Comparison of ENCODE assay signal across 8 cellular contexts in the genomic region with DNA sequence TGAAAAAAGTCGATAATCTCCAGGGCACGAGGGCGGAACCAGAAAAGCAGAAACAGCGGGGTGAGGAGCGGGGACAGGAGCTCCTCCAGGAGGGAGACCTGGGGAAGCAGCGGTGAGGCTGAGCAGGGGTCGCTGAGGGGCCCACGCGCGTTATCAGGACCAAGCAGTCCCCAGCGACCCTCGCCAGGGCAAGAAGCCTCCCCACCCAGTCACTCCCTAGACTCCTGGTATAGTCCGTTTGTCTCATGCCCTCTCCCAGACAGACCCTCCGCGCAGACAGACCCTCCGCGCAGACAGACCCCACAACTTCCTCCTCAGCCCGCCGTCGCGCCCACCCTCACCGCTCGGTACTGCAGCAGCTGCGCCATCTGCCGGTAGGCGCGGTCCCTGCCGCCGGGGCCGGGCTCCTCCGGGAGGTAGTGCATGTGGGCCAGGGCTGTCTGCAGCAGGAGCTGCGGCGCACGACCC. TPM values are rescaled to one million over a fixed set of nuclear protein-coding genes. Genes with fewer than 3 reads are reported as not detected.
DNase-seq lines count a peak whose midpoint lies in the region; ATAC-seq and TF ChIP-seq lines count a peak whose summit lies in the region.

No MANE protein-coding gene starts in this region.

- ATAC-seq in HG03139 (IDR thresholded peaks at IDR 0.05; ENCODE audit: unreplicated experiment) (peak; percentile 63), gastroesophageal sphincter (peak; percentile 72)

- intact Hi-C loops in ovary (cut with DNase I) = loop anchor here in 3 of 4 donors (5.0 to 10.0 kb wide), 2 partner anchors 56 to 97 kb away; no protein-coding TSS in a partner anchor

- TF ChIP-seq CTCF in Peyer's patch (IDR thresholded peaks at IDR 0.05) (peak; percentile 62 to 94 (median 86)), gastroesophageal sphincter (IDR thresholded peaks at IDR 0.05) (peak in 3 of 4 experiments; percentile 76 to 92 (median 81)), ovary (IDR thresholded peaks at IDR 0.05) (peak; percentile 61 to 83 (median 79)), tibial nerve (IDR thresholded peaks at IDR 0.05) (peak; percentile 89 to 94 (median 90))

- H3K27ac ChIP-seq in Peyer's patch = peak overlapping the region in 1 of 4 donors; percentile 3
- no peak overlapping the region for H3K27ac ChIP-seq in gastroesophageal sphincter
- no peak overlapping the region for H3K27ac ChIP-seq in ovary
- no peak overlapping the region for H3K27ac ChIP-seq in tibial nerve

- H3K27me3 ChIP-seq in Peyer's patch = no peaks in the 10 kb centered on the region
- H3K27me3 ChIP-seq in gastroesophageal sphincter = peaks cover 88% of the 10 kb centered on the region
- H3K27me3 ChIP-seq in ovary = no peaks in the 10 kb centered on the region
- H3K27me3 ChIP-seq in tibial nerve = peaks cover 2 to 81% of the 10 kb centered on the region in 2 donors

- H3K9me3 ChIP-seq in Peyer's patch (no peaks in the 10 kb centered on the region), gastroesophageal sphincter (no peaks in the 10 kb centered on the region), ovary (no peaks in the 10 kb centered on the region), tibial nerve (no peaks in the 10 kb centered on the region)

- H3K4me1 ChIP-seq in Peyer's patch (peaks cover 6 to 32% (median 17%) of the 10 kb centered on the region in 4 donors), gastroesophageal sphincter (peaks cover 0 to 36% (median 28%) of the 10 kb centered on the region in 3 donors), ovary (ENCODE audit: insufficient read depth) (peaks cover 6% of the 10 kb centered on the region), tibial nerve (peaks cover 0 to 31% (median 22%) of the 10 kb centered on the region in 4 donors)

- H3K4me3 ChIP-seq in Peyer's patch = peak overlapping the region in 3 of 4 donors; percentile 36 to 43 (median 41)
- H3K4me3 ChIP-seq in gastroesophageal sphincter = peak overlapping the region in 1 of 2 donors; percentile 38
- no peak overlapping the region for H3K4me3 ChIP-seq in ovary
- H3K4me3 ChIP-seq in tibial nerve = peak overlapping the region in 2 of 4 donors; percentile 21 to 34

- H3K36me3 ChIP-seq in Peyer's patch (no peaks in the 10 kb centered on the region), gastroesophageal sphincter (no peaks in the 10 kb centered on the region), ovary (no peaks in the 10 kb centered on the region), tibial nerve (no peaks in the 10 kb centered on the region)

- 3 to 20% methylated on average over 1 to 17 of the region's 34 CpGs for WGBS in gastroesophageal sphincter (ENCODE audit: low coverage in 1 of 2), 2 donors
- WGBS in ovary, 3 donors = 3 to 4% (median 4%) methylated on average over 34 of the region's 34 CpGs
- WGBS in tibial nerve, 2 donors = 4 to 6% methylated on average over 22 to 34 of the region's 34 CpGs

- peak; percentile 25 for DNase-seq in NCI-H2029 (lab: John Stamatoyannopoulos, UW)
- DNase-seq in NCI-H2029 treated with DMSO at 0.1 percent for 48 hours (lab: John Stamatoyannopoulos, UW) = no peak
- peak; percentile 75 to 89 (median 81) for DNase-seq in Peyer's patch
- peak; percentile 67 for DNase-seq in activated effector memory CD4-positive, alpha-beta T cell treated with Interleukin-2 at 50 U/mL for 16 hours
- peak; percentile 50 to 83 (median 76) for DNase-seq in ovary
- DNase-seq in tibial nerve (ENCODE audit: low spot score in 2 of 2) = peak; percentile 44 to 63

- TF ChIP-seq POLR2A in Peyer's patch (IDR thresholded peaks at IDR 0.05) = no peak
- TF ChIP-seq POLR2A in gastroesophageal sphincter (IDR thresholded peaks at IDR 0.05) = no peak
- no peak for TF ChIP-seq POLR2A in ovary (IDR thresholded peaks at IDR 0.05)
- no peak for TF ChIP-seq POLR2A in tibial nerve (IDR thresholded peaks at IDR 0.05)

- TF ChIP-seq EP300 in gastroesophageal sphincter (IDR thresholded peaks at IDR 0.05) = no peak
- TF ChIP-seq EP300 in ovary (IDR thresholded peaks at IDR 0.05) = no peak
- no peak for TF ChIP-seq EP300 in tibial nerve (IDR thresholded peaks at IDR 0.05)

RNA-seq across cellular contexts. Expression of a gene that starts 6.3 kb away (rescaled TPM):
- total RNA-seq in Peyer's patch (under 1 TPM in 2 of 4 donors, not detected in 2; 0.27 to 0.28 TPM), gastroesophageal sphincter (under 1 TPM in 2 of 4 donors, not detected in 2; 0.15 to 0.31 TPM), ovary (1 to 10 TPM in 1 of 7 donors, under 1 TPM in 6; 0.18 to 1.0 (median 0.40) TPM), tibial nerve (not detected)
- under 1 TPM; 0.03 to 0.19 TPM for polyA plus RNA-seq in ovary

RNA-seq across cellular contexts. Expression of a gene that starts 10.3 kb away (rescaled TPM):
- total RNA-seq in Peyer's patch (10 to 100 TPM; 23.1 to 79.7 (median 42.7) TPM), gastroesophageal sphincter (10 to 100 TPM; 13.2 to 33.0 (median 18.8) TPM), ovary (10 to 100 TPM; 15.5 to 45.2 (median 29.1) TPM), tibial nerve (10 to 100 TPM; 21.0 to 49.0 (median 31.6) TPM)
- polyA plus RNA-seq in ovary = 10 to 100 TPM in 1 of 2 donors, 1 to 10 TPM in 1; 6.1 to 14.7 TPM

RNA-seq across cellular contexts. Expression of a gene that starts 27.2 kb away (rescaled TPM):
- total RNA-seq in Peyer's patch (10 to 100 TPM in 1 of 4 donors, 1 to 10 TPM in 3; 1.2 to 18.2 (median 5.4) TPM), gastroesophageal sphincter (10 to 100 TPM in 2 of 4 donors, 1 to 10 TPM in 2; 6.8 to 29.4 (median 13.5) TPM), ovary (10 to 100 TPM in 1 of 7 donors, 1 to 10 TPM in 6; 2.9 to 26.0 (median 5.4) TPM), tibial nerve (10 to 100 TPM; 20.3 to 38.1 (median 23.8) TPM)
- polyA plus RNA-seq in ovary = 1 to 10 TPM; 1.0 to 8.9 TPM

RNA-seq across cellular contexts. Expression of a gene that starts 30.3 kb away (rescaled TPM):
- total RNA-seq in Peyer's patch (10 to 100 TPM in 1 of 4 donors, 1 to 10 TPM in 3; 2.5 to 10.7 (median 5.0) TPM), gastroesophageal sphincter (1 to 10 TPM in 3 of 4 donors, not detected in 1; 1.7 to 3.1 (median 2.1) TPM), ovary (1 to 10 TPM; 2.5 to 9.4 (median 4.5) TPM), tibial nerve (1 to 10 TPM; 1.7 to 6.0 (median 4.0) TPM)
- polyA plus RNA-seq in ovary = 1 to 10 TPM; 1.0 to 2.9 TPM

RNA-seq across cellular contexts. Expression of a gene that starts 39.7 kb away (rescaled TPM):
- 10 to 100 TPM in 3 of 4 donors, 1 to 10 TPM in 1; 6.9 to 15.4 (median 13.8) TPM for total RNA-seq in Peyer's patch
- total RNA-seq in gastroesophageal sphincter = 1 to 10 TPM; 3.4 to 8.8 (median 6.4) TPM
- total RNA-seq in ovary = 1 to 10 TPM; 2.7 to 5.9 (median 4.1) TPM
- 1 to 10 TPM; 3.8 to 9.4 TPM for polyA plus RNA-seq in ovary
- total RNA-seq in tibial nerve = 10 to 100 TPM in 1 of 4 donors, 1 to 10 TPM in 3; 3.6 to 13.1 (median 7.1) TPM
